21 cellular contexts compared by ENCODE assay signal in the genomic region with DNA sequence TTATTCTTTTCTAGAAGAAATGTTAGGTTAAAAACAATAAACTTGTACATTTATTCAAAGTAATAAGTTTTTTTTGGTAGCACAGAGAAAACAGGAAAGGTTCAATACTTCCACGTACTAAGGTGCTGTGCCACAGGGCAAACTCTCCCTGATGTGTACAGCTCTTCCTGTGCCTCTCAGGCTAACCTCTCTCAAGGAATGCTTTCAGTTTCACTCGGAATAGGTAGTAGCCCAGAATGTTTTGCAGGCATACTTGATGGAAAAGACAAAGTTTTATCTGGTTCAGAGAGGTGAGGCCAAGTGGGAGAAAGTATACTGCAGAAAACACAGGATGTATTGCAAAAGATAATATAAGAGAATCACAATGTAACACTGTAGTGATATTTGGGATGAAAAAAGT.
"Had no signal": no experiment of that assay in that cellular context is flagged by ENCODE, and none has a peak within 500 bp of the region (broad histone marks: within the 10 kb centered on the region; RNA-seq: fewer than 3 reads in every experiment).

No MANE protein-coding gene starts in this region.

- H3K27ac ChIP-seq: foreskin keratinocyte, WERI-Rb-1 had no signal

- H3K4me3 Mint-ChIP-seq: activated naive CD8-positive, alpha-beta T cell treated with anti-CD3 and anti-CD28 coated beads for 36 hours; natural killer cell treated with Interleukin-12 subunit alpha and Interleukin-12 subunit beta and Interleukin-15 and Interleukin-18, amount 100 ng/mL, for 72 hours; stimulated activated effector memory CD8-positive, alpha-beta T cell treated with anti-CD3 and anti-CD28 coated beads, Interleukin-12 subunit alpha, Interleukin-12 subunit beta, amount 100 ng/mL, for 72 hours; stimulated activated naive CD8-positive, alpha-beta T cell treated with anti-CD3 and anti-CD28 coated beads, Interleukin-15, amount 100 ng/mL, for 72 hours; T-cell; T-helper 2 cell treated with Interferon-gamma antibody and Interleukin-4, amounts not matched to agents 5 μg/mL and 100 μg/mL, for 36 hours had no signal

- H3K27ac Mint-ChIP-seq: activated naive CD8-positive, alpha-beta T cell treated with anti-CD3 and anti-CD28 coated beads for 36 hours; activated T-helper 2 cell treated with anti-CD3 and anti-CD28 coated beads, Interferon-gamma antibody, Interleukin-2, Interleukin-4, amounts not matched to agents 10 μg/mL and 5 μg/mL and 100 μg/mL, durations not matched to agents 14 hours and 24 hours and 36 hours; natural killer cell treated with Interleukin-12 subunit alpha and Interleukin-12 subunit beta and Interleukin-15 and Interleukin-18, amount 100 ng/mL, for 72 hours; stimulated activated effector memory CD8-positive, alpha-beta T cell treated with anti-CD3 and anti-CD28 coated beads, Interleukin-12 subunit alpha, Interleukin-12 subunit beta, amount 100 ng/mL, for 72 hours; T-cell; T-helper 2 cell treated with Interferon-gamma antibody and Interleukin-4, amounts not matched to agents 5 μg/mL and 100 μg/mL, for 36 hours had no signal

- H3K27me3 ChIP-seq: foreskin keratinocyte had no signal

- H3K9me3 ChIP-seq: SK-N-SH had no signal

- ATAC-seq: foreskin keratinocyte; natural killer cell treated with Interleukin-12 subunit alpha and Interleukin-12 subunit beta and Interleukin-15 and Interleukin-18, amount 100 ng/mL, for 72 hours; stimulated activated effector memory CD8-positive, alpha-beta T cell treated with anti-CD3 and anti-CD28 coated beads, Interleukin-12 subunit alpha, Interleukin-12 subunit beta, amount 100 ng/mL, for 72 hours; stimulated activated naive CD8-positive, alpha-beta T cell treated with anti-CD3 and anti-CD28 coated beads, Interleukin-15, amount 100 ng/mL, for 72 hours; T-cell had no signal

- H3K9ac ChIP-seq: SK-N-SH had no signal

- FAIRE-seq: astrocyte, colon, TTC549 had no signal

- H3K27me3 Mint-ChIP-seq: activated naive CD8-positive, alpha-beta T cell treated with anti-CD3 and anti-CD28 coated beads for 36 hours; natural killer cell treated with Interleukin-12 subunit alpha and Interleukin-12 subunit beta and Interleukin-15 and Interleukin-18, amount 100 ng/mL, for 72 hours; stimulated activated naive CD8-positive, alpha-beta T cell treated with anti-CD3 and anti-CD28 coated beads, Interleukin-15, amount 100 ng/mL, for 72 hours; T-cell had no signal

- H3K9me3 Mint-ChIP-seq: activated naive CD8-positive, alpha-beta T cell treated with anti-CD3 and anti-CD28 coated beads for 36 hours; activated T-helper 2 cell treated with anti-CD3 and anti-CD28 coated beads, Interferon-gamma antibody, Interleukin-2, Interleukin-4, amounts not matched to agents 10 μg/mL and 5 μg/mL and 100 μg/mL, durations not matched to agents 14 hours and 24 hours and 36 hours; natural killer cell treated with Interleukin-12 subunit alpha and Interleukin-12 subunit beta and Interleukin-15 and Interleukin-18, amount 100 ng/mL, for 72 hours; stimulated activated effector memory CD8-positive, alpha-beta T cell treated with anti-CD3 and anti-CD28 coated beads, Interleukin-12 subunit alpha, Interleukin-12 subunit beta, amount 100 ng/mL, for 72 hours; stimulated activated naive CD8-positive, alpha-beta T cell treated with anti-CD3 and anti-CD28 coated beads, Interleukin-15, amount 100 ng/mL, for 72 hours; T-cell; T-helper 2 cell treated with Interferon-gamma antibody and Interleukin-4, amounts not matched to agents 5 μg/mL and 100 μg/mL, for 36 hours had no signal

- DNase-seq: activated CD4-positive, CD25-positive, alpha-beta regulatory T cell treated with anti-CD3 and anti-CD28 coated beads, Interleukin-2, amount 50 U/mL, for 72 hours; activated naive CD4-positive, alpha-beta T cell; activated naive CD8-positive, alpha-beta T cell treated with anti-CD3 and anti-CD28 coated beads for 36 hours; activated T-cell treated with anti-CD3 and anti-CD28 coated beads, Interleukin-2, amount 50 U/mL, for 1 hour; central memory CD4-positive, alpha-beta T cell; effector memory CD4-positive, alpha-beta T cell; foreskin keratinocyte; glutamatergic neuron; hypothalamus; SK-N-SH; stimulated activated CD4-positive, alpha-beta T cell treated with anti-CD3 and anti-CD28 coated beads, Interleukin-2, amount 100 ng/mL, for 24 hours; stimulated activated naive CD8-positive, alpha-beta T cell treated with anti-CD3 and anti-CD28 coated beads, Interleukin-15, amount 100 ng/mL, for 72 hours; T-cell; WERI-Rb-1 had no signal
